15 cellular contexts compared by ENCODE assay signal in the genomic region with DNA sequence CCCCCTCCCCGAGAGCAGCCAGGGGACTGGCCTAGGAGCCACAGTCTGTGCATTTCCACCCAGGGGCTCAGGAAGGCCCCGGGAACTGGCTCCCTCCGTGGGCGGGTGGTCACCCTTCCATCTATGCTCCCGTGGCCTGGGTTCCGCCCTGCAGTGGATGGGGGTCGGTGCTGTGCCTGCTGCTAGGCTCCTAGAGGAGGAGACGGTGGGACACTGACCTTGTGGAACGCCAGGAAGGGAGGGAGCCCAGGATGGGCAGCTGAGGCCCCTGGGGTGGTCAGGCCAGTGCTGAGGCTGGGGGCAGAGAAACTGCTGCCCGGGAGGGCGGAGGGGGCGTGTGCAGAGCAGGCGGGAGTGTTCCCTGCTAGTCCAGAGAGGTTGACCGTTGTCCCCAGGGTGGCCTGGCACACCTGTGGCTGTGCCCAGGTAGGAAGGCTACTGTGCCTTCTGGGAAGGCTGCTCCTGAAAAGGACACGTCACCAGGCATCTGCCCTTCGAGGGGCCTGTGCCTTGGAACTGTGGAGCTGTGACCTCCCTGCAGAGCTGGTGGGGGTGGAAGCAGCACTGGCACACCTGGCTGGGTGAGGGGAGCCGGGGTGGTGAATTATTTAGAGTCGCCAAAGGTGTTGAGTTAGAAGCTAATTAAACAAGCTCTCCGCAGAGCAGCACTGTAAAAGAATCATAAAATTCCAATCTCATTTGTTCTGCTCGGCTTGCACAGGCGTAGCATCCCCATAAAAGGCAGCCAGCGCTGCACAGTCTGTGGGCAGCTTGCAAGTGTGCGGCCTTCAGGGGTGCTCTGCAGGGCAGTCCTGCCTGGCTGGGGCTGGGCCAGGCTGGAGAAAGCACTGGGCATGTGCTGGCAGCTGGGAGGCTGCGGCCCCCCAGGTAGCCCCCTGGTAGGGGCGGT.
DNase-seq lines count a peak whose midpoint lies in the region; ATAC-seq and TF ChIP-seq lines count a peak whose summit lies in the region.
"Had no signal": no experiment of that assay in that cellular context is flagged by ENCODE, and none has a peak within 500 bp of the region (broad histone marks: within the 10 kb centered on the region; RNA-seq: fewer than 3 reads in every experiment).

No MANE protein-coding gene starts in this region.

- CTCF ChIA-PET in activated CD4-positive, alpha-beta T cell treated with anti-CD3 and anti-CD28 coated beads, Interleukin-2, amount 10 ng/mL, durations not matched to agents 7 days and 5 days (lab: Charles Lee): interaction anchor here (1.1 kb wide), 1 partner anchor 12 kb away, joined by 3 read pairs; no protein-coding TSS in a partner anchor

- H3K36me3 Mint-ChIP-seq in activated CD4-positive, alpha-beta T cell treated with anti-CD3 and anti-CD28 coated beads, Interleukin-2, amount 10 ng/mL, durations not matched to agents 7 days and 5 days (ENCODE audit: low read depth): no peaks in the 10 kb centered on the region
- H3K36me3 Mint-ChIP-seq: CD8-positive, alpha-beta memory T cell had no signal

- H3K4me1 Mint-ChIP-seq in activated CD4-positive, alpha-beta T cell treated with anti-CD3 and anti-CD28 coated beads, Interleukin-2, amount 10 ng/mL, durations not matched to agents 7 days and 5 days: no peaks in the 10 kb centered on the region
- H3K4me1 Mint-ChIP-seq: CD8-positive, alpha-beta memory T cell had no signal

- no peak for TF ChIP-seq CTCF in RWPE2 (IDR thresholded peaks at IDR 0.05; ENCODE audit: poor library complexity, severe bottlenecking)
- no peak for TF ChIP-seq CTCF in spleen (IDR thresholded peaks at IDR 0.05 in 8 of 11, conservative IDR thresholded peaks at IDR 0.05 in 3 of 11)

- no peak overlapping the region for H3K4me3 Mint-ChIP-seq in activated CD4-positive, alpha-beta T cell treated with anti-CD3 and anti-CD28 coated beads, Interleukin-2, amount 10 ng/mL, durations not matched to agents 7 days and 5 days
- H3K4me3 Mint-ChIP-seq: activated CD8-positive, alpha-beta T cell treated with anti-CD3 and anti-CD28 coated beads, Interleukin-2, amount 10 ng/mL, durations not matched to agents 7 days and 5 days; CD8-positive, alpha-beta memory T cell; nephron progenitor cell had no signal

- H3K27ac Mint-ChIP-seq in activated CD4-positive, alpha-beta T cell treated with anti-CD3 and anti-CD28 coated beads, Interleukin-2, amount 10 ng/mL, durations not matched to agents 7 days and 5 days: no peak overlapping the region
- H3K27ac Mint-ChIP-seq: activated CD8-positive, alpha-beta T cell treated with anti-CD3 and anti-CD28 coated beads, Interleukin-2, amount 10 ng/mL, durations not matched to agents 7 days and 5 days; CD8-positive, alpha-beta memory T cell; nephron progenitor cell had no signal

- H3K27me3 ChIP-seq in RWPE2 (ENCODE audit: insufficient read depth, poor library complexity, severe bottlenecking): peaks cover 33% of the 10 kb centered on the region
- peaks cover 0 to 13% (median 0%) of the 10 kb centered on the region in 7 donors for H3K27me3 ChIP-seq in spleen (replicated peaks in 1 of 7)
- H3K27me3 ChIP-seq: cardiac muscle cell had no signal

- intact Hi-C loops in spleen (cut with DNase I; ENCODE audit: low total_unique reads): no loop called here

- ATAC-seq in RWPE2 (ENCODE audit: low read depth) (0 out of 3 replicates have a peak, but pooled peaks have one; percentile 21), HG03521 (IDR thresholded peaks at IDR 0.05; ENCODE audit: unreplicated experiment) (no peak), GM21367 (IDR thresholded peaks at IDR 0.05; ENCODE audit: unreplicated experiment) (no peak)
- ATAC-seq: activated CD8-positive, alpha-beta T cell treated with anti-CD3 and anti-CD28 coated beads, Interleukin-2, amount 10 ng/mL, durations not matched to agents 7 days and 5 days had no signal

- POLR2A ChIA-PET in activated CD4-positive, alpha-beta T cell treated with anti-CD3 and anti-CD28 coated beads, Interleukin-2, amount 10 ng/mL, durations not matched to agents 7 days and 5 days (lab: Charles Lee): no interaction called here

- TF ChIP-seq POLR2A in spleen (IDR thresholded peaks at IDR 0.05): no peak

- peak; percentile 0 for DNase-seq in activated CD4-positive, alpha-beta T cell treated with anti-CD3 and anti-CD28 coated beads for 48 hours
- no peak for DNase-seq in activated CD4-positive, alpha-beta T cell treated with anti-CD3 and anti-CD28 coated beads, Interleukin-2, amount 10 ng/mL, durations not matched to agents 7 days and 5 days
- DNase-seq in RWPE2 (ENCODE audit: low spot score) (peak; percentile 57), left kidney (ENCODE audit: low read depth, low spot score) (peak; percentile 71), spleen (peak; percentile 72), NCI-H446 treated with DMSO at 0.1 percent for 48 hours (lab: John Stamatoyannopoulos, UW) (no peak)
- DNase-seq: activated CD8-positive, alpha-beta T cell treated with anti-CD3 and anti-CD28 coated beads, Interleukin-2, amount 10 ng/mL, durations not matched to agents 7 days and 5 days; activated gamma-delta T cell treated with Interleukin-2 at 50 U/mL for 16 hours; GF-D8; kidney glomerular epithelial cell; nephron progenitor cell had no signal

- H3K4me1 ChIP-seq in RWPE2 (ENCODE audit: insufficient read depth, poor library complexity, severe bottlenecking) (no peaks in the 10 kb centered on the region), spleen (no peaks in the 10 kb centered on the region)

- WGBS in spleen, 5 donors: 81 to 90% (median 87%) methylated on average over 16 to 25 of the region's 25 CpGs

- H3K27ac ChIP-seq in RWPE2 (ENCODE audit: poor library complexity, severe bottlenecking) (no peak overlapping the region), spleen (no peak overlapping the region)
- H3K27ac ChIP-seq: cardiac muscle cell had no signal

- H3K27me3 Mint-ChIP-seq in activated CD4-positive, alpha-beta T cell treated with anti-CD3 and anti-CD28 coated beads, Interleukin-2, amount 10 ng/mL, durations not matched to agents 7 days and 5 days: no peaks in the 10 kb centered on the region

- H3K9me3 ChIP-seq in RWPE2 (ENCODE audit: severe bottlenecking): no peaks in the 10 kb centered on the region
- H3K9me3 ChIP-seq in spleen: no peaks in the 10 kb centered on the region

- no peak overlapping the region for H3K4me3 ChIP-seq in RWPE2 (ENCODE audit: severe bottlenecking)
- H3K4me3 ChIP-seq in spleen: no peak overlapping the region
- H3K4me3 ChIP-seq: cardiac muscle cell had no signal

- H3K9me3 Mint-ChIP-seq in activated CD4-positive, alpha-beta T cell treated with anti-CD3 and anti-CD28 coated beads, Interleukin-2, amount 10 ng/mL, durations not matched to agents 7 days and 5 days: peaks cover 4% of the 10 kb centered on the region
- H3K9me3 Mint-ChIP-seq: CD8-positive, alpha-beta memory T cell; nephron progenitor cell had no signal

- H3K36me3 ChIP-seq in RWPE2 (ENCODE audit: low read depth) (no peaks in the 10 kb centered on the region), spleen (no peaks in the 10 kb centered on the region)
- H3K36me3 ChIP-seq: cardiac muscle cell had no signal

Comparison
In these comparisons a context has a peak if more than half of its experiments do, and no peak if none do; other contexts are left out.
1. DNase-seq: peak in activated CD4-positive, alpha-beta T cell treated with anti-CD3 and anti-CD28 coated beads for 48 hours (single experiment), RWPE2 (single experiment), left kidney (single experiment) and spleen (single experiment); none in activated CD4-positive, alpha-beta T cell treated with anti-CD3 and anti-CD28 coated beads, Interleukin-2, amount 10 ng/mL, durations not matched to agents 7 days and 5 days (single experiment) and NCI-H446 treated with DMSO at 0.1 percent for 48 hours (single experiment).